ENCODE assay signal across 9 cellular contexts in genomic region chr15:58404722-58405121, GRCh38. TPM values are rescaled to one million over a fixed set of nuclear protein-coding genes. Genes with fewer than 3 reads are reported as not detected.
"Had no signal": no experiment of that assay in that cellular context is flagged by ENCODE, and none has a peak within 500 bp of the region (broad histone marks: within the 10 kb centered on the region; RNA-seq: fewer than 3 reads in every experiment).

No MANE protein-coding gene starts in this region.

- DNase-seq: GDM1, GF-D8 had no signal

- H3K4me3 ChIP-seq: GM12878 had no signal

- ATAC-seq: GM12878 had no signal

- FAIRE-seq: G401.6, GM12878, GM12891, GM12892, GM18507, GM19239 had no signal

RNA-seq across cellular contexts. Expression of gene LIPC, which starts 27.1 kb away (rescaled TPM):
- total RNA-seq: G401 had no signal
